Comparison of ENCODE assay signal across 8 cellular contexts in the genomic region with DNA sequence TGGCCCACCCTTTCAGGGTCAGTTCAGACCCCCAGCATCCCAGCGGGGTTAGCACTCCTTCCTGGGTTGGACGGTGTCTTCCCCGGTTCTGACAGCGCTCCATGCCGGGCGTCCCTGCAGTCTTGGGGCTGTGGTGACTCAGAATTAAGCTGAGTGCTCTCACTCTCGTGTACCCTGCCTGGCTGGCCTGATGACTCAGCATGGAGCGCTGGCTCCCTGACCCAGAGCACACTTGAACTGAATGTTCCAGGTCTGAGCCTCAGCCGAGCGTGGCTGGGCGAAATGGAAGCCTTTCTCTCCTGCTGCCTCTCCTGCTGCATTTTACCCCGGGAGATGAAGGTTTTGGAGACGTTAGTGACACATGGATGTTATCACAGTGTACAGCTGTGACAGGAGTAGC. TPM values are rescaled to one million over a fixed set of nuclear protein-coding genes. Genes with fewer than 3 reads are reported as not detected.
DNase-seq lines count a peak whose midpoint lies in the region; ATAC-seq and TF ChIP-seq lines count a peak whose summit lies in the region.

No MANE protein-coding gene starts in this region.

- H3K36me3 ChIP-seq in endodermal cell (ENCODE audit: control insufficient read depth, insufficient read depth, low read length), result peaks cover 19% of the 10 kb centered on the region

- no peaks in the 10 kb centered on the region for H3K9me3 ChIP-seq in endodermal cell (ENCODE audit: control insufficient read depth, low read length)

- H3K27me3 Mint-ChIP-seq in endodermal cell (ENCODE audit: insufficient read depth), result peaks cover 38% of the 10 kb centered on the region

- no peak overlapping the region for H3K4me3 Mint-ChIP-seq in endodermal cell

- H3K9ac ChIP-seq in endodermal cell (ENCODE audit: extremely low read depth, low read length, poor library complexity, severe bottlenecking), result no peak overlapping the region

- no peak overlapping the region for H3K4me3 ChIP-seq in endodermal cell (ENCODE audit: low read length)

- peaks cover 6% of the 10 kb centered on the region for H3K27me3 ChIP-seq in endodermal cell (ENCODE audit: control insufficient read depth, insufficient read depth, low read length, poor library complexity, severe bottlenecking)

- H3K27ac Mint-ChIP-seq in endodermal cell, result peak overlapping the region; percentile 46

- H3K4me1 Mint-ChIP-seq in endodermal cell, result peaks cover 50% of the 10 kb centered on the region

- TF ChIP-seq CTCF in endodermal cell (conservative IDR thresholded peaks at IDR 0.05), result no peak

- WGBS in endodermal cell (ENCODE audit: insufficient coverage in 1 of 2, insufficient read length in 1 of 2), 2 experiments, result 63 to 78% methylated on average over 9 to 13 of the region's 13 CpGs

- peak; percentile 96 for DNase-seq in EL
- peak; percentile 68 for DNase-seq in NCI-H510A treated with DMSO at 0.1 percent for 48 hours (lab: John Stamatoyannopoulos, UW)
- peak; percentile 79 for DNase-seq in endodermal cell
- DNase-seq in midbrain (lab: John Stamatoyannopoulos, UW), result peak; percentile 58
- DNase-seq in NCI-H1092 treated with DMSO at 0.1 percent for 48 hours (lab: John Stamatoyannopoulos, UW), result no peak

- H3K9me3 Mint-ChIP-seq in endodermal cell, result no peaks in the 10 kb centered on the region

- H3K4me1 ChIP-seq in endodermal cell (ENCODE audit: control insufficient read depth, insufficient read depth, low read length), result peaks cover 51% of the 10 kb centered on the region

- no peak overlapping the region for H3K27ac ChIP-seq in endodermal cell (ENCODE audit: low read depth, low read length)

- peaks cover 17% of the 10 kb centered on the region for H3K36me3 Mint-ChIP-seq in endodermal cell (ENCODE audit: low read depth)

- no peak for ATAC-seq in GM18520 (IDR thresholded peaks at IDR 0.05; ENCODE audit: unreplicated experiment)
- no peak for ATAC-seq in GM21360 (IDR thresholded peaks at IDR 0.05; ENCODE audit: unreplicated experiment)
- ATAC-seq in HG02840 (IDR thresholded peaks at IDR 0.05; ENCODE audit: low FRiP score, unreplicated experiment), result no peak

RNA-seq across cellular contexts. Expression of a gene that starts 7.1 kb away (rescaled TPM):
- 10 to 100 TPM; 13.4 to 19.5 TPM for total RNA-seq in endodermal cell
- 22.3 TPM for polyA plus RNA-seq in endodermal cell (2013, experiment 1 of 2)
- 24.9 TPM for polyA plus RNA-seq in endodermal cell (2013, experiment 2 of 2)
